1 cellular context compared by ENCODE assay signal in genomic region chr2:121731366-121731765, GRCh38.
TF ChIP-seq lines count a peak whose summit lies in the region.

No MANE protein-coding gene starts in this region.

TF ChIP-seq in WTC11, 78 proteins besides CTCF, POLR2A, EP300 and RAD21 (continued from another document):
- TF ChIP-seq ARID4B (CRISPR knock-in tag; IDR thresholded peaks at IDR 0.05; ENCODE audit: borderline replicate concordance) (no peak), AFF4 (CRISPR knock-in tag; IDR thresholded peaks at IDR 0.05; ENCODE audit: borderline replicate concordance) (no peak), NR1H2 (CRISPR knock-in tag; IDR thresholded peaks at IDR 0.05) (no peak)
